1 cellular context compared by ENCODE assay signal in the genomic region with DNA sequence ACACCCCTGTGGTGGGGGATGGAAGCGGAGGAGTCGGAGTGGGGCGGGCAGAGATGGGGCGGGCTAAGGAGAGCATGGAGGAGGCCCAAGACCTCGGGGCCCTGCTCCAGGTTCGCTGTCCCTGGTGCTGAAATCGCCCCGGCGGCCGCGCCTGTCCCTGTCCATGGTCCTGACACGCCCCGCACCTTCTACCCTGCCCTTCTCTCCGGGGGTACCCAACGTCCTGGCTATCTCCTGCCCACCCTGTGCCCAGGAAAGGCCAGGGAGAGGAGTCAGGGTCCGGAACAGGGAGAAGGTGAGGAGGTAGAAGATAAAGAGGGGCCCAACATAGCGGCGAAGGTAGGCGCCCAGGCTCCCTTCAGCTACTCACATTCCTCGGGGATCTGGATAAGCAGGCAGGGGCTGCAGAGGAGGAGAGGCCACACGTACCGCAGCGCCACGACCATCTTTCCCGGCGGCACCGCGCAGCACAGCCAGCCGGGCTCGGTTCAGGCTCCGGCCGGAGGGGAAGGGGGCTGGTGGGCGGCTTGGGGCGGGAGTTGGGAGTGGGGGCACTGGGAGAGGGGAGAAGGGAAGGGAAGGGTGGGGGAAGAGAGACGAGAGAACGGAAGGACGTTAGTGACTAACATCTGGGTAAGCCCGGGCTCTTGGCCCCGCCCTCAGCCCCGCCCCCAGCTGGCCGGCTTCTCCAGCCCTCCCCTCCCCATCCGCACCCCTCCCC.
TF ChIP-seq lines count a peak whose summit lies in the region.

No MANE protein-coding gene starts in this region.

TF ChIP-seq in HCT116, 20 proteins besides CTCF, POLR2A, EP300 and RAD21 (continued from another document):
- TF ChIP-seq POLR2AphosphoS5 (IDR thresholded peaks at IDR 0.05; ENCODE audit: low read depth, low read length) (no peak), YY1 (IDR thresholded peaks at IDR 0.05; ENCODE audit: extremely low read depth, insufficient replicate concordance, low read depth, low read length) (no peak)
TF ChIP-seq in HCT116: peak in this region for 3.
